Comparison of ENCODE assay signal across 11 cellular contexts in the genomic region with DNA sequence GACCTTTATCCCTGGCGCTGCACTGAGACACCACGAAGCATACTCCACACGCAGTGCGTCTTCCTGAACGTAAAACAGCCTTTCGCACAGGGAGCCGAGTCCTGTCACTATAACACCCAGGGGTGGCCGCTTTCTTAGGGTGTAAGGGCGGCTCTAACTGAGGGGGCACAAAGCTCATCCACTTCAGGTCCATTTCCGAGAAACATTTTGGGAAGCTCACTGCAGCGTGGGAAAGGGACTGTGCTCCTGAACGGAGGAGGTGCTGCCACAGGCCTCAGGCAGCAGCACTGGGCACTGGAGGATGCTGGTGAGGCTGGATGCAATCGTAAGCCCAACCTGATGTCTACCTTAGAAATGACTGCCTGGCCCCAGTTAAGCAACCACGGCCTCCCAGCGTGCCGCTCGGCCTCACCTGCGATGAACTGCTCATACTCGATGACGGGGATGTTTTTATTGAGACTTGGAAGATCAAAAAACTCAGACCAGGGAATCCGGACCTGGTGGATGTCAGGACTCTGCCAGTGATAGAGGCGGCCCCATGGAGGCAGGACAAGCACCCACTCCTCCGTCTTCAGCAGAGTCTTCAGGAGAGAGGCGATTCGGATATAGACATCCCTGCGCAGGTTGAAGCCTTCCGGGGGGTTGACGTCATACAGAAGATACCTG. TPM values are rescaled to one million over a fixed set of nuclear protein-coding genes. Genes with fewer than 3 reads are reported as not detected.
A peak's percentile ranks its signal among the peaks of the same experiment; 100 is the strongest.
DNase-seq lines count a peak whose midpoint lies in the region; ATAC-seq and TF ChIP-seq lines count a peak whose summit lies in the region.
"Had no signal": no experiment of that assay in that cellular context is flagged by ENCODE, and none has a peak within 500 bp of the region (broad histone marks: within the 10 kb centered on the region; RNA-seq: fewer than 3 reads in every experiment).

No MANE protein-coding gene starts in this region.

- intact Hi-C loops in activated CD4-positive, alpha-beta memory T cell treated with anti-CD3 and anti-CD28 coated beads for 36 hours (cut with micrococcal nuclease): loop anchor here (5.0 kb wide), 1 partner anchor 307 kb away; no protein-coding TSS in a partner anchor
- intact Hi-C loops in lower lobe of right lung (cut with DNase I): no loop called here

- peaks cover 19% of the 10 kb centered on the region for H3K36me3 Mint-ChIP-seq in activated CD4-positive, alpha-beta memory T cell treated with anti-CD3 and anti-CD28 coated beads for 36 hours

- H3K4me3 Mint-ChIP-seq in activated CD4-positive, alpha-beta memory T cell treated with anti-CD3 and anti-CD28 coated beads for 36 hours: peak overlapping the region; percentile 26

- peaks cover 19% of the 10 kb centered on the region for H3K4me1 Mint-ChIP-seq in activated CD4-positive, alpha-beta memory T cell treated with anti-CD3 and anti-CD28 coated beads for 36 hours (ENCODE audit: low read depth)

- POLR2A ChIA-PET in activated CD4-positive, alpha-beta memory T cell treated with anti-CD3 and anti-CD28 coated beads for 36 hours (lab: Charles Lee): no interaction called here

- TF ChIP-seq EP300 in suprapubic skin (IDR thresholded peaks at IDR 0.05): no peak

- peak; percentile 55 for DNase-seq in activated effector memory CD4-positive, alpha-beta T cell treated with anti-CD3 and anti-CD28 coated beads, Interleukin-2, amount 50 U/mL, for 16 hours
- no peak for DNase-seq in activated effector memory CD4-positive, alpha-beta T cell treated with Interleukin-2 at 50 U/mL for 16 hours
- peak; percentile 4 for DNase-seq in activated CD4-positive, alpha-beta memory T cell treated with anti-CD3 and anti-CD28 coated beads for 36 hours
- peak; percentile 30 for DNase-seq in lower lobe of right lung
- peak; percentile 49 to 71 for DNase-seq in suprapubic skin (ENCODE audit: low spot score in 2 of 2)
- DNase-seq in CD1c-positive myeloid dendritic cell (ENCODE audit: extremely low spot score): no peak
- DNase-seq in stimulated activated naive CD4-positive, alpha-beta T cell (lab: John Stamatoyannopoulos, UW): no peak
- DNase-seq: NCI-H1092 treated with DMSO at 0.1 percent for 48 hours, NCI-H524, T1000 had no signal

- no peak overlapping the region for H3K27ac Mint-ChIP-seq in activated CD4-positive, alpha-beta memory T cell treated with anti-CD3 and anti-CD28 coated beads for 36 hours

- H3K36me3 ChIP-seq in lower lobe of right lung (peaks cover 54% of the 10 kb centered on the region), suprapubic skin (peaks cover 52% of the 10 kb centered on the region)

- H3K27me3 Mint-ChIP-seq in activated CD4-positive, alpha-beta memory T cell treated with anti-CD3 and anti-CD28 coated beads for 36 hours: no peaks in the 10 kb centered on the region

- no peak for ATAC-seq in lower lobe of right lung
- ATAC-seq in HG03139 (IDR thresholded peaks at IDR 0.05; ENCODE audit: unreplicated experiment): no peak

- TF ChIP-seq CTCF in lower lobe of right lung (IDR thresholded peaks at IDR 0.05): no peak
- no peak for TF ChIP-seq CTCF in suprapubic skin (IDR thresholded peaks at IDR 0.05)

- H3K4me3 ChIP-seq in lower lobe of right lung: no peak overlapping the region
- no peak overlapping the region for H3K4me3 ChIP-seq in suprapubic skin

- H3K27ac ChIP-seq in lower lobe of right lung (no peak overlapping the region), suprapubic skin (no peak overlapping the region)

- H3K9me3 ChIP-seq in lower lobe of right lung: no peaks in the 10 kb centered on the region
- H3K9me3 ChIP-seq in suprapubic skin: no peaks in the 10 kb centered on the region

- H3K27me3 ChIP-seq in lower lobe of right lung (ENCODE audit: low read depth) (no peaks in the 10 kb centered on the region), suprapubic skin (no peaks in the 10 kb centered on the region)

- 93% methylated on average over 28 of the region's 28 CpGs for WGBS in suprapubic skin

- no peaks in the 10 kb centered on the region for H3K9me3 Mint-ChIP-seq in activated CD4-positive, alpha-beta memory T cell treated with anti-CD3 and anti-CD28 coated beads for 36 hours

- CTCF ChIA-PET in activated CD4-positive, alpha-beta memory T cell treated with anti-CD3 and anti-CD28 coated beads for 36 hours (lab: Charles Lee): no interaction called here

- H3K4me1 ChIP-seq in lower lobe of right lung (peaks cover 17% of the 10 kb centered on the region), suprapubic skin (peaks cover 24% of the 10 kb centered on the region)

- TF ChIP-seq POLR2A in suprapubic skin (IDR thresholded peaks at IDR 0.05): no peak

RNA-seq across cellular contexts. Expression of a gene that starts 2.3 kb away (rescaled TPM):
- total RNA-seq in activated CD4-positive, alpha-beta memory T cell treated with anti-CD3 and anti-CD28 coated beads for 36 hours: 10 to 100 TPM; 14.3 TPM
- total RNA-seq in lower lobe of right lung: 29.1 TPM
- total RNA-seq in suprapubic skin: 10 to 100 TPM; 10.7 to 46.9 (median 20.0) TPM

Comparison
In these comparisons a context has a peak if more than half of its experiments do, and no peak if none do; other contexts are left out.
1. DNase-seq: peak in activated effector memory CD4-positive, alpha-beta T cell treated with anti-CD3 and anti-CD28 coated beads, Interleukin-2, amount 50 U/mL, for 16 hours (single experiment), activated CD4-positive, alpha-beta memory T cell treated with anti-CD3 and anti-CD28 coated beads for 36 hours (single experiment), lower lobe of right lung (single experiment) and suprapubic skin (2 of 2); none in activated effector memory CD4-positive, alpha-beta T cell treated with Interleukin-2 at 50 U/mL for 16 hours (single experiment), CD1c-positive myeloid dendritic cell (single experiment) and stimulated activated naive CD4-positive, alpha-beta T cell (0 of 6).